In genomic region chr13:23805015-23805583, GRCh38 we compare ENCODE assay signal across 40 cellular contexts.
"Had no signal": no experiment of that assay in that cellular context is flagged by ENCODE, and none has a peak within 500 bp of the region (broad histone marks: within the 10 kb centered on the region; RNA-seq: fewer than 3 reads in every experiment).

No MANE protein-coding gene starts in this region.

- H3K27ac Mint-ChIP-seq: activated CD4-positive, alpha-beta memory T cell treated with anti-CD3 and anti-CD28 coated beads, Interleukin-2, amount 10 ng/mL, durations not matched to agents 7 days and 5 days; activated CD8-positive, alpha-beta memory T cell treated with anti-CD3 and anti-CD28 coated beads, Interleukin-2, amount 10 ng/mL, durations not matched to agents 7 days and 5 days; activated naive CD8-positive, alpha-beta T cell treated with anti-CD3 and anti-CD28 coated beads for 36 hours had no signal

- DNase-seq: activated CD4-positive, alpha-beta memory T cell treated with anti-CD3 and anti-CD28 coated beads, Interleukin-2, amount 10 ng/mL, durations not matched to agents 7 days and 5 days; activated CD4-positive, alpha-beta T cell treated with anti-CD3 and anti-CD28 coated beads for 1 hour; activated CD4-positive, alpha-beta T cell treated with anti-CD3 and anti-CD28 coated beads for 48 hours; activated CD4-positive, CD25-positive, alpha-beta regulatory T cell; activated CD8-positive, alpha-beta memory T cell treated with anti-CD3 and anti-CD28 coated beads for 24 hours; activated CD8-positive, alpha-beta memory T cell treated with anti-CD3 and anti-CD28 coated beads, Interleukin-2, amount 10 ng/mL, durations not matched to agents 7 days and 5 days; activated CD8-positive, alpha-beta memory T cell treated with anti-CD3 and anti-CD28 coated beads, Interleukin-2, amount 50 U/mL, for 48 hours; activated effector memory CD4-positive, alpha-beta T cell treated with anti-CD3 and anti-CD28 coated beads, Interleukin-2, amount 50 U/mL, for 16 hours; activated naive CD4-positive, alpha-beta T cell; activated naive CD4-positive, alpha-beta T cell treated with anti-CD3 and anti-CD28 coated beads, Interleukin-2, amount 50 U/mL, for 16 hours; activated naive CD8-positive, alpha-beta T cell treated with anti-CD3 and anti-CD28 coated beads for 36 hours; activated T-cell treated with anti-CD3 and anti-CD28 coated beads, Interleukin-2, amount 50 U/mL, for 48 hours; amniotic stem cell; aorta; brain microvascular endothelial cell; colonic mucosa; Kasumi-1; MG63; NCI-H1048; NCI-H1105 treated with DMSO at 0.1 percent for 48 hours; NCI-H1436; NCI-H1694; NCI-H1930; NCI-H2081 treated with DMSO at 0.1 percent for 48 hours; NCI-H2171; NCI-H510A; NCI-H69; NK-92 treated with Interleukin-12 subunit alpha and Interleukin-12 subunit beta, amount 100 ng/mL, for 24 hours; PC-3; Peyer's patch; RPMI8226; SHP77 treated with DMSO at 0.1 percent for 48 hours; SW 1271; T-helper 1 cell; T-helper 2 cell; T-helper 9 cell; WERI-Rb-1 had no signal

- H3K27ac ChIP-seq: brain microvascular endothelial cell, colonic mucosa, Peyer's patch, SJSA1, WERI-Rb-1 had no signal

- H3K27me3 Mint-ChIP-seq: activated CD4-positive, alpha-beta memory T cell treated with anti-CD3 and anti-CD28 coated beads, Interleukin-2, amount 10 ng/mL, durations not matched to agents 7 days and 5 days; activated CD8-positive, alpha-beta memory T cell treated with anti-CD3 and anti-CD28 coated beads, Interleukin-2, amount 10 ng/mL, durations not matched to agents 7 days and 5 days; activated naive CD8-positive, alpha-beta T cell treated with anti-CD3 and anti-CD28 coated beads for 36 hours; central memory CD8-positive, alpha-beta T cell had no signal

- H3K4me3 ChIP-seq: colonic mucosa, MG63, Peyer's patch, SJSA1 had no signal

- H3K9me3 ChIP-seq: colonic mucosa, MG63, Peyer's patch, SJSA1 had no signal

- H3K27me3 ChIP-seq: brain microvascular endothelial cell, colonic mucosa, MG63, Peyer's patch, SJSA1 had no signal

- H3K4me3 Mint-ChIP-seq: activated CD4-positive, alpha-beta memory T cell treated with anti-CD3 and anti-CD28 coated beads, Interleukin-2, amount 10 ng/mL, durations not matched to agents 7 days and 5 days; activated CD8-positive, alpha-beta memory T cell treated with anti-CD3 and anti-CD28 coated beads, Interleukin-2, amount 10 ng/mL, durations not matched to agents 7 days and 5 days; activated naive CD8-positive, alpha-beta T cell treated with anti-CD3 and anti-CD28 coated beads for 36 hours; central memory CD8-positive, alpha-beta T cell had no signal

- H3K36me3 ChIP-seq: brain microvascular endothelial cell, colonic mucosa, Peyer's patch, SJSA1, WERI-Rb-1 had no signal

- H3K4me1 Mint-ChIP-seq: activated CD8-positive, alpha-beta memory T cell treated with anti-CD3 and anti-CD28 coated beads, Interleukin-2, amount 10 ng/mL, durations not matched to agents 7 days and 5 days; central memory CD8-positive, alpha-beta T cell had no signal

- H3K9me3 Mint-ChIP-seq: activated CD4-positive, alpha-beta memory T cell treated with anti-CD3 and anti-CD28 coated beads, Interleukin-2, amount 10 ng/mL, durations not matched to agents 7 days and 5 days; activated naive CD8-positive, alpha-beta T cell treated with anti-CD3 and anti-CD28 coated beads for 36 hours; central memory CD8-positive, alpha-beta T cell had no signal

- H3K4me1 ChIP-seq: colonic mucosa, Peyer's patch, SJSA1 had no signal

- ATAC-seq: activated CD8-positive, alpha-beta memory T cell treated with anti-CD3 and anti-CD28 coated beads, Interleukin-2, amount 10 ng/mL, durations not matched to agents 7 days and 5 days; PC-3; SK-N-SH treated with all-trans-retinoic acid at 6 μM for 48 hours had no signal
